ENCODE assay signal across 10 cellular contexts in genomic region chr2:190583507-190584337, GRCh38. TPM values are rescaled to one million over a fixed set of nuclear protein-coding genes. Genes with fewer than 3 reads are reported as not detected.
A peak's percentile ranks its signal among the peaks of the same experiment; 100 is the strongest.
DNase-seq lines count a peak whose midpoint lies in the region; ATAC-seq lines count a peak whose summit lies in the region.
"Had no signal": no experiment of that assay in that cellular context is flagged by ENCODE, and none has a peak within 500 bp of the region (broad histone marks: within the 10 kb centered on the region; RNA-seq: fewer than 3 reads in every experiment).

No MANE protein-coding gene starts in this region.

- H3K36me3 ChIP-seq in H7 (replicated peaks; ENCODE audit: control insufficient read depth, insufficient read depth, low read length), result no peaks in the 10 kb centered on the region

- DNase-seq in globus pallidus (ENCODE audit: low spot score), result peak; percentile 20
- DNase-seq in medulla oblongata (ENCODE audit: extremely low spot score), result no peak
- DNase-seq in H7, result no peak
- no peak for DNase-seq in NCI-H2196 (lab: John Stamatoyannopoulos, UW; ENCODE audit: unreplicated experiment)
- DNase-seq in activated effector memory CD4-positive, alpha-beta T cell treated with Interleukin-2 at 50 U/mL for 16 hours, result no peak
- DNase-seq: KBM-7, occipital lobe had no signal

- H3K27me3 ChIP-seq in H7 (ENCODE audit: control insufficient read depth, insufficient read depth, low read length), result no peaks in the 10 kb centered on the region

- ATAC-seq in GM18508 (IDR thresholded peaks at IDR 0.05; ENCODE audit: insufficient read depth, unreplicated experiment), result peak; percentile 45
- peak; percentile 43 for ATAC-seq in GM21526 (IDR thresholded peaks at IDR 0.05; ENCODE audit: low FRiP score, unreplicated experiment)
- ATAC-seq in HG03378 (IDR thresholded peaks at IDR 0.05; ENCODE audit: unreplicated experiment), result peak; percentile 63

- no peak overlapping the region for H3K4me3 ChIP-seq in H7 (ENCODE audit: insufficient read depth, low read depth, low read length)

RNA-seq across cellular contexts. Expression of gene NEMP2, which starts 49.2 kb away (rescaled TPM):
- 2.4 and 2.5 TPM in 2 replicates for total RNA-seq in H7 (2014; rRNA removed; shearing (Covaris generic))
